ENCODE assay signal across 2 cellular contexts in genomic region chr3:114863848-114864247, GRCh38.
TF ChIP-seq lines count a peak whose summit lies in the region.

No MANE protein-coding gene starts in this region.

TF ChIP-seq in liver, 16 proteins besides CTCF, POLR2A, EP300 and RAD21 (continued from another document):
- no peak for TF ChIP-seq REST (IDR thresholded peaks at IDR 0.05)
- TF ChIP-seq YY1 (IDR thresholded peaks at IDR 0.05): no peak
- TF ChIP-seq ATF3 (IDR thresholded peaks at IDR 0.05): no peak
- TF ChIP-seq TAF1 (conservative IDR thresholded peaks at IDR 0.05): no peak
- no peak for TF ChIP-seq EGR1 (IDR thresholded peaks at IDR 0.05; ENCODE audit: low read depth in 2 of 2)
- no peak for TF ChIP-seq RXRA (IDR thresholded peaks at IDR 0.05)
- TF ChIP-seq FOXA2 (IDR thresholded peaks at IDR 0.05): no peak
- no peak for TF ChIP-seq FOXA1 (IDR thresholded peaks at IDR 0.05)
- no peak for TF ChIP-seq HNF4G (IDR thresholded peaks at IDR 0.05)
- TF ChIP-seq MAX (IDR thresholded peaks at IDR 0.05): no peak
- TF ChIP-seq JUND (IDR thresholded peaks at IDR 0.05): no peak
- no peak for TF ChIP-seq ZBTB33 (IDR thresholded peaks at IDR 0.05)
- no peak for TF ChIP-seq NR2F2 (IDR thresholded peaks at IDR 0.05)
- TF ChIP-seq SP1 (IDR thresholded peaks at IDR 0.05): no peak
- TF ChIP-seq HNF4A (conservative IDR thresholded peaks at IDR 0.05): no peak

TF ChIP-seq in HepG2, 621 proteins besides CTCF, POLR2A, EP300 and RAD21 (continued from another document):
- no peak for TF ChIP-seq HMGA1 (CRISPR knock-in tag; conservative IDR thresholded peaks at IDR 0.05)
- TF ChIP-seq NCOA1 (CRISPR knock-in tag; IDR thresholded peaks at IDR 0.05): no peak
- no peak for TF ChIP-seq ZNF788 (CRISPR knock-in tag; IDR thresholded peaks at IDR 0.05; ENCODE audit: borderline replicate concordance)
- no peak for TF ChIP-seq IRF1 (CRISPR knock-in tag; IDR thresholded peaks at IDR 0.05; ENCODE audit: low read depth)
TF ChIP-seq in HepG2: peak in this region for 0.
